In genomic region chr20:19254086-19254821, GRCh38 we compare ENCODE assay signal across 18 cellular contexts. TPM values are rescaled to one million over a fixed set of nuclear protein-coding genes. Genes with fewer than 3 reads are reported as not detected.
A peak's percentile ranks its signal among the peaks of the same experiment; 100 is the strongest.
DNase-seq lines count a peak whose midpoint lies in the region; ATAC-seq and TF ChIP-seq lines count a peak whose summit lies in the region.
"Had no signal": no experiment of that assay in that cellular context is flagged by ENCODE, and none has a peak within 500 bp of the region (broad histone marks: within the 10 kb centered on the region; RNA-seq: fewer than 3 reads in every experiment).

No MANE protein-coding gene starts in this region.

- ATAC-seq in HG02759 (IDR thresholded peaks at IDR 0.05; ENCODE audit: unreplicated experiment), result no peak
- ATAC-seq in GM18873 (IDR thresholded peaks at IDR 0.05; ENCODE audit: low FRiP score, unreplicated experiment), result no peak

- DNase-seq in BJ (ENCODE audit: low read depth) (peak; percentile 63), RPMI7951 (ENCODE audit: low read depth) (peak; percentile 99), foreskin fibroblast (peak; percentile 57 to 79), NCI-H69 (lab: John Stamatoyannopoulos, UW) (no peak)
- DNase-seq in activated CD4-positive, alpha-beta T cell treated with anti-CD3 and anti-CD28 coated beads, Interleukin-2, amount 50 U/mL, for 1 hour, result no peak
- DNase-seq: activated CD4-positive, alpha-beta T cell treated with anti-CD3 and anti-CD28 coated beads for 4 hours; activated CD8-positive, alpha-beta memory T cell treated with anti-CD3 and anti-CD28 coated beads, Interleukin-2, amount 50 U/mL, for 48 hours; erythroblast; kidney; NCI-H2171; NCI-H774; nephron progenitor cell had no signal

- POLR2A ChIA-PET in BJ (lab: Charles Lee), result no interaction called here

- TF ChIP-seq CTCF in BJ (IDR thresholded peaks at IDR 0.05; ENCODE audit: insufficient read depth, low read depth, low read length) (no peak), foreskin fibroblast (IDR thresholded peaks at IDR 0.05; ENCODE audit: low read depth, low read length) (no peak)

- H3K4me3 ChIP-seq in BJ (ENCODE audit: low read depth, low read length) (no peak overlapping the region), foreskin fibroblast (ENCODE audit: low read depth in 1 of 2, low read length in 2 of 2) (no peak overlapping the region), skin epidermis (no peak overlapping the region)
- H3K4me3 ChIP-seq: ascending aorta, hepatocyte, prostate gland had no signal

- no peaks in the 10 kb centered on the region for H3K36me3 ChIP-seq in BJ (ENCODE audit: control insufficient read depth, insufficient read depth, low read length)
- H3K36me3 ChIP-seq: ascending aorta, prostate gland had no signal

- H3K27me3 ChIP-seq in BJ (ENCODE audit: control insufficient read depth, insufficient read depth, low read length), result no peaks in the 10 kb centered on the region
- H3K27me3 ChIP-seq: ascending aorta, hepatocyte had no signal

- CTCF ChIA-PET in BJ (lab: Yijun Ruan, JAX), result interaction anchor here (0.7 to 1.0 kb wide), 2 partner anchors 16 to 39 kb away, joined by 3 read pairs; no protein-coding TSS in a partner anchor

- H3K27ac ChIP-seq in skin epidermis, result peak overlapping the region in 20 of 21 experiments; percentile 3 to 83 (median 50)
- H3K27ac ChIP-seq: ascending aorta, hepatocyte, prostate gland had no signal

RNA-seq across cellular contexts. Expression of gene SLC24A3, which starts 41.8 kb away (rescaled TPM):
- 0.94 and 1.7 TPM in 2 replicates for polyA plus RNA-seq in BJ (2011; rRNA removed)
- polyA minus RNA-seq in BJ (2011; rRNA and poly(A)+ RNA removed), result 0.95 and 1.1 TPM in 2 replicates
- 9.0 and 9.6 TPM in 2 replicates for total RNA-seq in RPMI7951 (2014; rRNA removed; shearing (Covaris generic))

Comparison
In these comparisons a context has a peak if more than half of its experiments do, and no peak if none do; other contexts are left out.
1. DNase-seq: peak in BJ (single experiment), RPMI7951 (single experiment) and foreskin fibroblast (2 of 2); none in NCI-H69 (single experiment) and activated CD4-positive, alpha-beta T cell treated with anti-CD3 and anti-CD28 coated beads, Interleukin-2, amount 50 U/mL, for 1 hour (single experiment).